8 cellular contexts compared by ENCODE assay signal in genomic region chr3:158672293-158673176, GRCh38. TPM values are rescaled to one million over a fixed set of nuclear protein-coding genes. Genes with fewer than 3 reads are reported as not detected.
DNase-seq lines count a peak whose midpoint lies in the region; TF ChIP-seq lines count a peak whose summit lies in the region.

A gene with protein sequence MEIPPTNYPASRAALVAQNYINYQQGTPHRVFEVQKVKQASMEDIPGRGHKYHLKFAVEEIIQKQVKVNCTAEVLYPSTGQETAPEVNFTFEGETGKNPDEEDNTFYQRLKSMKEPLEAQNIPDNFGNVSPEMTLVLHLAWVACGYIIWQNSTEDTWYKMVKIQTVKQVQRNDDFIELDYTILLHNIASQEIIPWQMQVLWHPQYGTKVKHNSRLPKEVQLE (minus strand): TSS chr3:158672648. CDS start chr3:158672478, 170 bp downstream.

- H3K9me3 ChIP-seq in MM.1S (replicated peaks; ENCODE audit: insufficient read depth, low read length) (no peaks in the 10 kb centered on the region), mesodermal cell (ENCODE audit: control insufficient read depth, low read length) (no peaks in the 10 kb centered on the region)

- 14 to 18% methylated on average over 22 to 24 of the region's 27 CpGs for WGBS in mesodermal cell (ENCODE audit: insufficient coverage in 2 of 2), 2 experiments

- peaks cover 20% of the 10 kb centered on the region for H3F3A ChIP-seq in MM.1S (ENCODE audit: insufficient read depth, low read length)

- H3K4me3 ChIP-seq in H7 (ENCODE audit: insufficient read depth, low read depth, low read length) (peak within 1 kb of the TSS; percentile 42), MM.1S (ENCODE audit: low read length) (peak within 1 kb of the TSS; percentile 66), mesodermal cell (ENCODE audit: extremely low read depth, insufficient read depth, low read length, poor library complexity, severe bottlenecking) (peak within 1 kb of the TSS; percentile 50)

- H3K79me2 ChIP-seq in MM.1S (ENCODE audit: low read length): peaks cover 12% of the 10 kb centered on the region; the same call in 1 of the 2 replicates

- H3K27ac ChIP-seq in MM.1S (ENCODE audit: low read length): peak within 1 kb of the TSS; percentile 68; the same call in 1 of the 2 replicates
- H3K27ac ChIP-seq in mesodermal cell (ENCODE audit: low read depth, low read length, severe bottlenecking): peak within 1 kb of the TSS; percentile 67

- no peaks in the 10 kb centered on the region for H4K20me1 ChIP-seq in MM.1S (ENCODE audit: insufficient read depth, low read length)

- no peaks in the 10 kb centered on the region for H3K9me2 ChIP-seq in MM.1S (replicated peaks; ENCODE audit: insufficient read depth, low read length)

- H3K4me1 ChIP-seq in MM.1S (ENCODE audit: low read length) (peaks cover 9% of the 10 kb centered on the region; the same call in 1 of the 2 replicates), mesodermal cell (ENCODE audit: control insufficient read depth, insufficient read depth, low read length, poor library complexity, severe bottlenecking) (no peaks in the 10 kb centered on the region)

- TF ChIP-seq CTCF in GM10248 (IDR thresholded peaks at IDR 0.05; ENCODE audit: control extremely low read depth, extremely low read depth, low read depth, missing control alignments) (peak; percentile 80), MM.1S (IDR thresholded peaks at IDR 0.05; ENCODE audit: low read length) (peak; percentile 89)

- H3K27me3 ChIP-seq in H7 (ENCODE audit: control insufficient read depth, insufficient read depth, low read length) (no peaks in the 10 kb centered on the region), MM.1S (replicated peaks; ENCODE audit: insufficient read depth, low read length) (no peaks in the 10 kb centered on the region)

- DNase-seq in GM10248 (ENCODE audit: extremely low spot score) (peak; percentile 93), H7 (peak; percentile 91), MM.1S (peak; percentile 97), activated T-cell treated with anti-CD3 and anti-CD28 coated beads for 24 hours (ENCODE audit: low read depth) (peak; percentile 68), epidermal melanocyte (ENCODE audit: insufficient read length, low spot score) (peak; percentile 66), AML-193 (lab: John Stamatoyannopoulos, UW) (no peak)
- peak; percentile 70 to 74 for DNase-seq in stimulated activated CD8-positive, alpha-beta memory T cell treated with anti-CD3 and anti-CD28 coated beads, Interleukin-15, amount 100 ng/mL, for 48 hours (ENCODE audit: low read depth in 2 of 2)

- peak within 1 kb of the TSS; percentile 62 for H3K4me2 ChIP-seq in MM.1S (ENCODE audit: low read depth, low read length)

- CTCF ChIA-PET in GM10248 (lab: Yijun Ruan, JAX): interaction anchor here (0.6 to 7.3 kb wide), 13 partner anchors 9 to 122 kb away, joined by 3 to 76 read pairs (median 4); partner anchors contain the start of gene GFM1

- H3K9ac ChIP-seq in MM.1S (ENCODE audit: low read length): peak within 1 kb of the TSS; percentile 52

- POLR2A ChIA-PET in GM10248 (lab: Yijun Ruan, JAX): interaction anchor here (1.0 kb wide), 1 partner anchor 8 kb away, joined by 3 read pairs; no protein-coding TSS in a partner anchor

- peak within 1 kb of the TSS; percentile 78 for H2AFZ ChIP-seq in MM.1S (ENCODE audit: low read length)

- H3K36me3 ChIP-seq in H7 (replicated peaks; ENCODE audit: control insufficient read depth, insufficient read depth, low read length) (no peaks in the 10 kb centered on the region; the same call in 1 of the 2 replicates), MM.1S (replicated peaks; ENCODE audit: insufficient read depth, low read length) (no peaks in the 10 kb centered on the region; the same call in 1 of the 2 replicates), mesodermal cell (ENCODE audit: control insufficient read depth, insufficient read depth, low read length) (peaks cover 12% of the 10 kb centered on the region)

RNA-seq across cellular contexts. Expression of the gene that starts here (rescaled TPM):
- 2.9 and 7.8 TPM in 2 replicates for total RNA-seq in H7 (2014; rRNA removed; shearing (Covaris generic))
- 24.1 TPM for polyA plus RNA-seq in mesodermal cell (2013, experiment 1 of 2)
- 26.7 TPM for polyA plus RNA-seq in mesodermal cell (2013, experiment 2 of 2)

Comparison
In these comparisons a context has a peak if more than half of its experiments do, and no peak if none do; other contexts are left out.
1. DNase-seq: peak in GM10248 (single experiment), H7 (single experiment), MM.1S (single experiment), activated T-cell treated with anti-CD3 and anti-CD28 coated beads for 24 hours (single experiment), epidermal melanocyte (single experiment) and stimulated activated CD8-positive, alpha-beta memory T cell treated with anti-CD3 and anti-CD28 coated beads, Interleukin-15, amount 100 ng/mL, for 48 hours (2 of 2); none in AML-193 (0 of 2).
2. Peak in every context shown above with its lines, with median percentiles within 50 percentile points of each other: H3K4me3 ChIP-seq.